ENCODE assay signal across 27 cellular contexts in the genomic region with DNA sequence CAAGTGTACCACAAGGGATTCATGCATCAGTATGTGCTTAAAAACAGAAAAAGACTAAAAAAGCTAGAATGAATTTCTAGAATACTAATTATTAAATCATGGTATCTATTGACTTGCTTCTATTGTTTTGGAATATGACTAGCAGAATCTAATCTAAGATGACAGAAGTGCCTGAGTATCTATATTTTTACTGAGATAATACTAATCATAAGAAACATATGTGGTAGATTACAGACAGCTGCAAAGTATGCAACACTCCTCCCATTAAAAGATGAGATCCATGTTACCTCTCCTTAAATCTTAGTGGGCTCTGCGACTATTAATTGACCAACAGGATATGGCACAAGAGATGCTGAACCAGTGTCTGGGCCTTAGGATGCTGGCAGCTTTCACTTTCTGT.
"Had no signal": no experiment of that assay in that cellular context is flagged by ENCODE, and none has a peak within 500 bp of the region (broad histone marks: within the 10 kb centered on the region; RNA-seq: fewer than 3 reads in every experiment).

No MANE protein-coding gene starts in this region.

- H3K36me3 ChIP-seq: colonic mucosa, esophagus muscularis mucosa, esophagus squamous epithelium, gastrocnemius medialis, gastroesophageal sphincter, heart left ventricle, heart right ventricle had no signal

- H3K9me3 ChIP-seq: colonic mucosa, esophagus muscularis mucosa, esophagus squamous epithelium, gastrocnemius medialis, gastroesophageal sphincter, heart left ventricle, heart right ventricle had no signal

- ATAC-seq: effector memory CD8-positive, alpha-beta T cell; esophagus mucosa; foreskin keratinocyte; gastrocnemius medialis; gastroesophageal sphincter; heart left ventricle; heart right ventricle had no signal

- FAIRE-seq: colon, endometrium, endothelial cell of umbilical vein, frontal cortex had no signal

- H3K4me1 ChIP-seq: colonic mucosa had no signal

- H3K4me3 ChIP-seq: colonic mucosa, coronary artery, dorsolateral prefrontal cortex, esophagus muscularis mucosa, esophagus squamous epithelium, gastrocnemius medialis, gastroesophageal sphincter, heart left ventricle, heart right ventricle had no signal

- H3K27ac ChIP-seq: colonic mucosa, coronary artery, dorsolateral prefrontal cortex, epithelial cell of prostate, esophagus muscularis mucosa, esophagus squamous epithelium, foreskin keratinocyte, gastrocnemius medialis, gastroesophageal sphincter, heart left ventricle, heart right ventricle had no signal

- DNase-seq: colonic mucosa; cortex of kidney; dermis blood vessel endothelial cell; dorsolateral prefrontal cortex; effector CD4-positive, alpha-beta T cell; effector CD8-positive, alpha-beta T cell; effector memory CD4-positive, alpha-beta T cell; effector memory CD8-positive, alpha-beta T cell; endodermal cell; esophagus squamous epithelium; foreskin fibroblast; foreskin keratinocyte; foreskin melanocyte; gastrocnemius medialis; glutamatergic neuron; head of caudate nucleus; heart left ventricle; heart right ventricle had no signal

- H3K27me3 ChIP-seq: colonic mucosa, dorsolateral prefrontal cortex, esophagus muscularis mucosa, esophagus squamous epithelium, gastrocnemius medialis, gastroesophageal sphincter, heart left ventricle, heart right ventricle had no signal
